1 cellular context compared by ENCODE assay signal in genomic region chr10:132243646-132244045, GRCh38.
TF ChIP-seq lines count a peak whose summit lies in the region.

No MANE protein-coding gene starts in this region.

TF ChIP-seq in H1, 55 proteins besides CTCF, POLR2A, EP300 and RAD21:
- TF ChIP-seq USF2 (IDR thresholded peaks at IDR 0.05; ENCODE audit: low read length): no peak
- TF ChIP-seq SIX5 (IDR thresholded peaks at IDR 0.05; ENCODE audit: low read depth, low read length): no peak
- TF ChIP-seq RNF2 (IDR thresholded peaks at IDR 0.05; ENCODE audit: borderline replicate concordance, low read depth, low read length, missing control alignments, poor library complexity, severe bottlenecking): no peak
- TF ChIP-seq CEBPB (IDR thresholded peaks at IDR 0.05; ENCODE audit: low read depth, low read length): no peak
- TF ChIP-seq POLR2AphosphoS5 (IDR thresholded peaks at IDR 0.05; ENCODE audit: low read depth, low read length): no peak
